23 cellular contexts compared by ENCODE assay signal in the genomic region with DNA sequence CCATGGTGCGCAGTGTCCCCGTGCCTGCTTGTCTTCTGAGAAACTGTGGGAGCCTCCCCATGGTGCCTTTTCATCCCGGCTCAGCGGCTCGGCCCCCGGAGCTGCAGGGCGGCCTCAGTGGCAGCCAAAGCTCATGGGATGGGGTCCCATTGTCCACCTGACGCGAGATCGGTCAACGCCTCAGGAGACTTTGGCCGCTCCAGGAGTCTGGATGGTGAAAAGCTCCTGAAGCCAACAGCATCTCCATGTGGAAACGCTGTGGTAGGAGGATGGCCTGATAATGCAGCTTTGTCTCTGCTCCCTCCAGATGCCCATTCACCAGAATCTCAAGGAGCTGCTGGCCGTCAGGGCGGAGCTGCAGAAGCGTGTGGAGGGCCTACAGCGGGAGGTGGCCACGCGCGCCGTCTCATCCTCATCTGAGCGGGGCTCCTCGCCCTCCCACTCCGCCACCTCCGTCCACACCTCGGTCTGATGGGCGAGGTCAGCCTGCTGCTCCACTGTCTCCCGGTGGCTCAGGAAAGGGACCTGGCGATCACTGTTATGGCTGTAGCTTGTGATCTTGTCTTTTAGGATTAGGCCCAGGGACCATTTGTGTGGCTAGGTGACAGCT.
"Had no signal": no experiment of that assay in that cellular context is flagged by ENCODE, and none has a peak within 500 bp of the region (broad histone marks: within the 10 kb centered on the region; RNA-seq: fewer than 3 reads in every experiment).

No MANE protein-coding gene starts in this region.

- H3K27me3 ChIP-seq: brain microvascular endothelial cell, heart left ventricle, right lobe of liver, upper lobe of right lung had no signal

- H3K27ac ChIP-seq: brain microvascular endothelial cell, heart left ventricle, right lobe of liver, upper lobe of right lung had no signal

- H3K4me3 ChIP-seq: heart left ventricle, right lobe of liver, upper lobe of right lung had no signal

- H3K9me3 Mint-ChIP-seq: activated CD4-positive, alpha-beta memory T cell treated with anti-CD3 and anti-CD28 coated beads for 36 hours; activated CD4-positive, alpha-beta T cell treated with anti-CD3 and anti-CD28 coated beads, Interleukin-2, amount 10 ng/mL, durations not matched to agents 24 days and 14 days; activated T-cell treated with anti-CD3 and anti-CD28 coated beads, Interleukin-2, amount 50 U/mL, for 4 hours; activated T-helper 17 cell treated with anti-CD3 and anti-CD28 coated beads, Interleukin-2, amount 50 U/mL, for 72 hours; memory B cell; neural crest cell; stimulated activated naive CD8-positive, alpha-beta T cell treated with anti-CD3 and anti-CD28 coated beads, Interleukin-15, amount 100 ng/mL, for 72 hours had no signal

- H3K27me3 Mint-ChIP-seq: activated CD4-positive, alpha-beta memory T cell treated with anti-CD3 and anti-CD28 coated beads for 36 hours; activated CD4-positive, alpha-beta T cell treated with anti-CD3 and anti-CD28 coated beads, Interleukin-2, amount 10 ng/mL, durations not matched to agents 24 days and 14 days; activated T-helper 17 cell treated with anti-CD3 and anti-CD28 coated beads, Interleukin-2, amount 50 U/mL, for 72 hours; memory B cell; naive thymus-derived CD4-positive, alpha-beta T cell; stimulated activated naive CD8-positive, alpha-beta T cell treated with anti-CD3 and anti-CD28 coated beads, Interleukin-15, amount 100 ng/mL, for 72 hours; T-helper 17 cell had no signal

- ATAC-seq: activated T-cell treated with anti-CD3 and anti-CD28 coated beads, Interleukin-2, amount 50 U/mL, for 4 hours; activated T-helper 17 cell treated with anti-CD3 and anti-CD28 coated beads, Interleukin-2, amount 50 U/mL, for 72 hours; esophagus mucosa; naive thymus-derived CD4-positive, alpha-beta T cell; stimulated activated naive CD8-positive, alpha-beta T cell treated with anti-CD3 and anti-CD28 coated beads, Interleukin-15, amount 100 ng/mL, for 72 hours; T-helper 17 cell; upper lobe of right lung had no signal

- H3K27ac Mint-ChIP-seq: activated CD4-positive, alpha-beta memory T cell treated with anti-CD3 and anti-CD28 coated beads for 36 hours; activated CD4-positive, alpha-beta T cell treated with anti-CD3 and anti-CD28 coated beads, Interleukin-2, amount 10 ng/mL, durations not matched to agents 24 days and 14 days; activated T-helper 17 cell treated with anti-CD3 and anti-CD28 coated beads, Interleukin-2, amount 50 U/mL, for 72 hours; memory B cell; naive thymus-derived CD4-positive, alpha-beta T cell; stimulated activated naive CD8-positive, alpha-beta T cell treated with anti-CD3 and anti-CD28 coated beads, Interleukin-15, amount 100 ng/mL, for 72 hours; T-helper 17 cell had no signal

- H3K4me1 ChIP-seq: right lobe of liver, upper lobe of right lung had no signal

- DNase-seq: activated CD4-positive, alpha-beta memory T cell treated with anti-CD3 and anti-CD28 coated beads for 36 hours; activated CD4-positive, alpha-beta T cell treated with anti-CD3 and anti-CD28 coated beads, Interleukin-2, amount 10 ng/mL, durations not matched to agents 24 days and 14 days; activated CD4-positive, CD25-positive, alpha-beta regulatory T cell treated with anti-CD3 and anti-CD28 coated beads, Interleukin-2, amount 50 U/mL, for 72 hours; activated gamma-delta T cell treated with Interleukin-2 at 50 U/mL for 16 hours; activated naive CD4-positive, alpha-beta T cell treated with anti-CD3 and anti-CD28 coated beads, Interleukin-2, amount 50 U/mL, for 16 hours; activated T-cell treated with anti-CD3 and anti-CD28 coated beads, Interleukin-2, amount 50 U/mL, for 4 hours; amniotic stem cell; brain microvascular endothelial cell; foreskin fibroblast; heart left ventricle; midbrain; naive thymus-derived CD4-positive, alpha-beta T cell; nucleus accumbens; right lobe of liver; stimulated activated CD4-positive, alpha-beta T cell treated with anti-CD3 and anti-CD28 coated beads, Interleukin-2, amount 100 ng/mL, for 48 hours; stimulated activated naive CD8-positive, alpha-beta T cell treated with anti-CD3 and anti-CD28 coated beads, Interleukin-15, amount 100 ng/mL, for 72 hours; substantia nigra; T-helper 17 cell; upper lobe of right lung had no signal

- H3K4me3 Mint-ChIP-seq: activated CD4-positive, alpha-beta memory T cell treated with anti-CD3 and anti-CD28 coated beads for 36 hours; activated CD4-positive, alpha-beta T cell treated with anti-CD3 and anti-CD28 coated beads, Interleukin-2, amount 10 ng/mL, durations not matched to agents 24 days and 14 days; activated T-cell treated with anti-CD3 and anti-CD28 coated beads, Interleukin-2, amount 50 U/mL, for 4 hours; activated T-helper 17 cell treated with anti-CD3 and anti-CD28 coated beads, Interleukin-2, amount 50 U/mL, for 72 hours; memory B cell; naive thymus-derived CD4-positive, alpha-beta T cell; neural crest cell; stimulated activated naive CD8-positive, alpha-beta T cell treated with anti-CD3 and anti-CD28 coated beads, Interleukin-15, amount 100 ng/mL, for 72 hours; T-helper 17 cell had no signal

- H3K4me1 Mint-ChIP-seq: activated CD4-positive, alpha-beta T cell treated with anti-CD3 and anti-CD28 coated beads, Interleukin-2, amount 10 ng/mL, durations not matched to agents 24 days and 14 days; activated T-helper 17 cell treated with anti-CD3 and anti-CD28 coated beads, Interleukin-2, amount 50 U/mL, for 72 hours; naive thymus-derived CD4-positive, alpha-beta T cell; neural crest cell; stimulated activated naive CD8-positive, alpha-beta T cell treated with anti-CD3 and anti-CD28 coated beads, Interleukin-15, amount 100 ng/mL, for 72 hours; T-helper 17 cell had no signal

- H3K36me3 ChIP-seq: brain microvascular endothelial cell, right lobe of liver, upper lobe of right lung had no signal

- H3K9me3 ChIP-seq: heart left ventricle, right lobe of liver, upper lobe of right lung had no signal
